ENCODE assay signal across 1 cellular context in genomic region chr16:30131869-30132475, GRCh38.
TF ChIP-seq lines count a peak whose summit lies in the region.

No MANE protein-coding gene starts in this region.

TF ChIP-seq in HepG2, 621 proteins besides CTCF, POLR2A, EP300 and RAD21:
- TF ChIP-seq PATZ1 (CRISPR knock-in tag; IDR thresholded peaks at IDR 0.05) (no peak), MAFG (CRISPR knock-in tag; IDR thresholded peaks at IDR 0.05) (no peak), ZNF317 (CRISPR knock-in tag; IDR thresholded peaks at IDR 0.05) (0 out of 2 replicates have a peak, but pooled peaks have one; percentile 22), GFI1 (CRISPR knock-in tag; IDR thresholded peaks at IDR 0.05; ENCODE audit: borderline replicate concordance) (no peak), TSC22D2 (CRISPR knock-in tag; IDR thresholded peaks at IDR 0.05; ENCODE audit: borderline replicate concordance) (0 out of 2 replicates have a peak, but pooled peaks have one; percentile 20), FLYWCH1 (CRISPR knock-in tag; IDR thresholded peaks at IDR 0.05) (no peak), KDM3A (CRISPR knock-in tag; IDR thresholded peaks at IDR 0.05; ENCODE audit: low read depth) (no peak), ZNF367 (CRISPR knock-in tag; IDR thresholded peaks at IDR 0.05; ENCODE audit: borderline replicate concordance) (no peak)
- TF ChIP-seq, protein P1, sequence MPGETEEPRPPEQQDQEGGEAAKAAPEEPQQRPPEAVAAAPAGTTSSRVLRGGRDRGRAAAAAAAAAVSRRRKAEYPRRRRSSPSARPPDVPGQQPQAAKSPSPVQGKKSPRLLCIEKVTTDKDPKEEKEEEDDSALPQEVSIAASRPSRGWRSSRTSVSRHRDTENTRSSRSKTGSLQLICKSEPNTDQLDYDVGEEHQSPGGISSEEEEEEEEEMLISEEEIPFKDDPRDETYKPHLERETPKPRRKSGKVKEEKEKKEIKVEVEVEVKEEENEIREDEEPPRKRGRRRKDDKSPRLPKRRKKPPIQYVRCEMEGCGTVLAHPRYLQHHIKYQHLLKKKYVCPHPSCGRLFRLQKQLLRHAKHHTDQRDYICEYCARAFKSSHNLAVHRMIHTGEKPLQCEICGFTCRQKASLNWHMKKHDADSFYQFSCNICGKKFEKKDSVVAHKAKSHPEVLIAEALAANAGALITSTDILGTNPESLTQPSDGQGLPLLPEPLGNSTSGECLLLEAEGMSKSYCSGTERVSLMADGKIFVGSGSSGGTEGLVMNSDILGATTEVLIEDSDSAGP (CRISPR knock-in tag; IDR thresholded peaks at IDR 0.05; ENCODE audit: borderline replicate concordance): 0 out of 2 replicates have a peak, but pooled peaks have one; percentile 39
